Comparison of ENCODE assay signal across 22 cellular contexts in the genomic region with DNA sequence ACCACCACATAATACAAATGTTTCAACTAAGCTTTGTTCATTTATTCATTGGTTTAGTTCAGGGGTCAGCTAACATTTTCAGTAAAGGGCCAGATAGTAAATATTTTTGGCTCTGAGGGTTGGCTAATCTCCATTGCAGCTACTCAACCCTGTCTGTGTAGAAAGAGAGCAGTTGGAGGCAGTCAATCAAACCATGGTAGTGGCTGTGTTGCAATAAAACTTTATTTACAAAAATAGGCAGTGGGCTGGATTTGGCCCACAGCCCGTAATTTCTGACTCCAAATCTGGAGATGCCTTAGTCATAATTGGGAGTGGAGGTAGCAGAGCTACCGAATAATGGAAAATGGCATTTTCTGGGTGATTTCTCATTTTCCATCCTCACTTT.
"Had no signal": no experiment of that assay in that cellular context is flagged by ENCODE, and none has a peak within 500 bp of the region (broad histone marks: within the 10 kb centered on the region; RNA-seq: fewer than 3 reads in every experiment).

No MANE protein-coding gene starts in this region.

- ATAC-seq: left lobe of liver; natural killer cell; sciatic nerve; stimulated activated effector memory CD8-positive, alpha-beta T cell treated with anti-CD3 and anti-CD28 coated beads, Interleukin-12 subunit alpha, Interleukin-12 subunit beta, amount 100 ng/mL, for 72 hours had no signal

- H3K4me1 ChIP-seq: esophagus muscularis mucosa, stomach, thyroid gland, vagina had no signal

- H3K27ac ChIP-seq: esophagus muscularis mucosa, ovary, stomach, thyroid gland, vagina had no signal

- DNase-seq: dermis blood vessel endothelial cell; effector memory CD4-positive, alpha-beta T cell; hypothalamus; kidney; natural killer cell; occipital lobe; ovary; stimulated activated CD4-positive, alpha-beta T cell treated with anti-CD3 and anti-CD28 coated beads, Interleukin-2, amount 100 ng/mL, for 24 hours; stimulated activated CD4-positive, alpha-beta T cell treated with anti-CD3 and anti-CD28 coated beads, Interleukin-4, amount 100 ng/mL, for 24 hours; stimulated activated naive CD4-positive, alpha-beta T cell treated with Interleukin-2 at 50 U/mL for 16 hours; stomach; thyroid gland; trophoblast cell had no signal

- H3K36me3 ChIP-seq: esophagus muscularis mucosa, ovary, stomach, thyroid gland, vagina had no signal

- FAIRE-seq: endothelial cell of umbilical vein, frontal cortex, kidney had no signal

- H3K4me3 ChIP-seq: coronary artery, esophagus muscularis mucosa, lung, ovary, stomach, thyroid gland, vagina had no signal

- H3K27me3 ChIP-seq: esophagus muscularis mucosa, ovary, stomach, thyroid gland, vagina had no signal

- H3K9me3 ChIP-seq: esophagus muscularis mucosa, ovary, stomach, thyroid gland, vagina had no signal
